In the genomic region with DNA sequence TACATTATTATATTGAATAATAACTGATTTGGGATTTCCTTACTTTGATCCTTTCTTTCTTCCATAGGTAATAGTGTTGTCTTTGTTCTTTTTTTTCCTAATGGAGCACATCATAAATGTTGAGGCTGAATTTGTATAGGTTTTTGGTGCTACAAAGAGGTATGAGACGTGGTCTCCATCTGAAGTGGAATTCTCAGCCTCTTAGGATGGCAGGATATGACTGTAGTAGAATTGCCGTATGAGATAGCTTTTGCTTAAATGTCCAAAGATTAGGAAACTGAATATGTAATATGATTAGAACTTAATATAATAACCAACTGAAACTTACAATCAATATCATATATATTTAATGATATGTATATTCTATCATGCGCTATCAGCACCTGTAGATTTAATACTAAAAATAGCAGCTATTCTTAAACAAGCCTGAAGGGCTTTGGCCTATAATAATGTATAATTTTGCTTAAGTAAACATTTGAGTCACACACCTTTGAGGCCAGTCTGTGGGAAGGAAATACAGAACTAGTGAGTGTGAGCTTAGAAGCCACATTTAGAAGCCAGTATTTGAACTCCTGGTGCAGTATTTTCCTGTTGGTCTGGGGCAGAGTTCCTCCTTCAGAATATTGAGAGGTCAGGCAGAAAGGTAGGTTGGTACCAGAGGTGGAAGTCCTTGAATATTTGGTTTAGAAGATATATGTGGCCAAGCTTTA, we compare ENCODE assay signal across 10 cellular contexts.
A peak's percentile ranks its signal among the peaks of the same experiment; 100 is the strongest.
DNase-seq lines count a peak whose midpoint lies in the region; ATAC-seq and TF ChIP-seq lines count a peak whose summit lies in the region.
"Had no signal": no experiment of that assay in that cellular context is flagged by ENCODE, and none has a peak within 500 bp of the region (broad histone marks: within the 10 kb centered on the region; RNA-seq: fewer than 3 reads in every experiment).

No MANE protein-coding gene starts in this region.

- no peak overlapping the region for H3K4me2 ChIP-seq in mesendoderm (ENCODE audit: low read length)

- H2AK5ac ChIP-seq in mesendoderm (ENCODE audit: low read length) = no peak overlapping the region

- H3K4me3 Mint-ChIP-seq in progenitor cell of endocrine pancreas (ENCODE audit: low read depth) = no peak overlapping the region
- H3K4me3 Mint-ChIP-seq: activated naive CD4-positive, alpha-beta T cell treated with anti-CD3 and anti-CD28 coated beads for 36 hours had no signal

- no peak overlapping the region for H3K23ac ChIP-seq in mesendoderm (ENCODE audit: low read length)

- peak; percentile 48 for ATAC-seq in GM18498 (IDR thresholded peaks at IDR 0.05; ENCODE audit: unreplicated experiment)
- ATAC-seq in HG03571 (IDR thresholded peaks at IDR 0.05; ENCODE audit: unreplicated experiment) = no peak

- peak; percentile 89 for DNase-seq in HT1080 (ENCODE audit: low read depth)
- DNase-seq in astrocyte of the cerebellum (ENCODE audit: low read depth) = peak; percentile 66
- no peak for DNase-seq in progenitor cell of endocrine pancreas (ENCODE audit: low spot score, unreplicated experiment)
- DNase-seq in mesendoderm = no peak
- no peak for DNase-seq in Kasumi-1 (lab: John Stamatoyannopoulos, UW)
- no peak for DNase-seq in colonic mucosa
- DNase-seq: activated naive CD4-positive, alpha-beta T cell treated with anti-CD3 and anti-CD28 coated beads for 36 hours; T-helper 2 cell had no signal

- H4K5ac ChIP-seq in mesendoderm (ENCODE audit: low read length) = no peak overlapping the region

- H3K36me3 Mint-ChIP-seq in progenitor cell of endocrine pancreas (ENCODE audit: insufficient read depth) = peaks cover 3% of the 10 kb centered on the region

- no peak overlapping the region for H2BK120ac ChIP-seq in mesendoderm (ENCODE audit: low read depth, low read length)

- H3K4me1 ChIP-seq in mesendoderm (ENCODE audit: control insufficient read depth, low read depth, low read length) (no peaks in the 10 kb centered on the region), colonic mucosa (peaks cover 5% of the 10 kb centered on the region)

- H3K9ac ChIP-seq in mesendoderm (ENCODE audit: low read length) (no peak overlapping the region), colonic mucosa (ENCODE audit: low read depth in 2 of 2, low read length in 2 of 2) (peak overlapping the region in 1 of 2 donors; percentile 19)

- no peaks in the 10 kb centered on the region for H3K27me3 Mint-ChIP-seq in progenitor cell of endocrine pancreas

- no peak overlapping the region for H2BK5ac ChIP-seq in mesendoderm (ENCODE audit: low read length)

- no peak overlapping the region for H4K8ac ChIP-seq in mesendoderm (ENCODE audit: low read depth, low read length)

- no peaks in the 10 kb centered on the region for H3K9me3 Mint-ChIP-seq in progenitor cell of endocrine pancreas (ENCODE audit: low read depth)
- H3K9me3 Mint-ChIP-seq: activated naive CD4-positive, alpha-beta T cell treated with anti-CD3 and anti-CD28 coated beads for 36 hours had no signal

- H3K79me1 ChIP-seq in mesendoderm (ENCODE audit: low read length) = no peaks in the 10 kb centered on the region

- H3K27ac ChIP-seq in mesendoderm (ENCODE audit: low read depth, low read length) (no peak overlapping the region), colonic mucosa (no peak overlapping the region)

- in situ Hi-C loops in astrocyte of the cerebellum (cut with HindIII; ENCODE audit: low sequenced_read_pairs) = no loop called here

- no peak overlapping the region for H2BK15ac ChIP-seq in mesendoderm (replicated peaks; ENCODE audit: low read depth)

- H3K27me3 ChIP-seq in mesendoderm (ENCODE audit: insufficient read depth, low read length, poor library complexity) (no peaks in the 10 kb centered on the region), colonic mucosa (no peaks in the 10 kb centered on the region)

- H3K18ac ChIP-seq in mesendoderm (ENCODE audit: low read length) = no peak overlapping the region

- no peaks in the 10 kb centered on the region for H3K9me3 ChIP-seq in colonic mucosa

- peak overlapping the region; percentile 50 for H3K27ac Mint-ChIP-seq in progenitor cell of endocrine pancreas
- H3K27ac Mint-ChIP-seq: activated naive CD4-positive, alpha-beta T cell treated with anti-CD3 and anti-CD28 coated beads for 36 hours had no signal

- H3K56ac ChIP-seq in mesendoderm (ENCODE audit: low read length) = no peak overlapping the region

- intact Hi-C loops in colonic mucosa (cut with DNase I) = no loop called here

- H3K4ac ChIP-seq in mesendoderm (ENCODE audit: low read depth, low read length) = no peak overlapping the region

- H3K4me1 Mint-ChIP-seq in progenitor cell of endocrine pancreas (ENCODE audit: low read depth) = peaks cover 7% of the 10 kb centered on the region

- WGBS in mesendoderm (ENCODE audit: extremely low coverage, insufficient coverage, low lambda C conversion rate) = no CpG with 5 or more reads among the region's 3 CpGs

- H3K79me2 ChIP-seq in mesendoderm (ENCODE audit: control insufficient read depth, insufficient read depth, low read length) = no peaks in the 10 kb centered on the region

- H3K36me3 ChIP-seq in mesendoderm (ENCODE audit: control insufficient read depth, insufficient read depth, low read length) = no peaks in the 10 kb centered on the region
- no peaks in the 10 kb centered on the region for H3K36me3 ChIP-seq in colonic mucosa

- TF ChIP-seq CTCF in astrocyte of the cerebellum (IDR thresholded peaks at IDR 0.05; ENCODE audit: low read depth, low read length, missing control alignments) = no peak
- TF ChIP-seq CTCF in progenitor cell of endocrine pancreas (IDR thresholded peaks at IDR 0.05; ENCODE audit: unreplicated experiment) = no peak
- TF ChIP-seq CTCF in colonic mucosa (IDR thresholded peaks at IDR 0.05) = no peak

- H3K4me3 ChIP-seq in astrocyte of the cerebellum (ENCODE audit: low read depth, low read length) (no peak overlapping the region), mesendoderm (ENCODE audit: low read length) (no peak overlapping the region), colonic mucosa (no peak overlapping the region)

Comparison
In these comparisons a context has a peak if more than half of its experiments do, and no peak if none do; other contexts are left out.
1. DNase-seq: peak in HT1080 (single experiment) and astrocyte of the cerebellum (single experiment); none in progenitor cell of endocrine pancreas (single experiment), mesendoderm (single experiment), Kasumi-1 (0 of 2) and colonic mucosa (single experiment).